Comparison of ENCODE assay signal across 8 cellular contexts in the genomic region with DNA sequence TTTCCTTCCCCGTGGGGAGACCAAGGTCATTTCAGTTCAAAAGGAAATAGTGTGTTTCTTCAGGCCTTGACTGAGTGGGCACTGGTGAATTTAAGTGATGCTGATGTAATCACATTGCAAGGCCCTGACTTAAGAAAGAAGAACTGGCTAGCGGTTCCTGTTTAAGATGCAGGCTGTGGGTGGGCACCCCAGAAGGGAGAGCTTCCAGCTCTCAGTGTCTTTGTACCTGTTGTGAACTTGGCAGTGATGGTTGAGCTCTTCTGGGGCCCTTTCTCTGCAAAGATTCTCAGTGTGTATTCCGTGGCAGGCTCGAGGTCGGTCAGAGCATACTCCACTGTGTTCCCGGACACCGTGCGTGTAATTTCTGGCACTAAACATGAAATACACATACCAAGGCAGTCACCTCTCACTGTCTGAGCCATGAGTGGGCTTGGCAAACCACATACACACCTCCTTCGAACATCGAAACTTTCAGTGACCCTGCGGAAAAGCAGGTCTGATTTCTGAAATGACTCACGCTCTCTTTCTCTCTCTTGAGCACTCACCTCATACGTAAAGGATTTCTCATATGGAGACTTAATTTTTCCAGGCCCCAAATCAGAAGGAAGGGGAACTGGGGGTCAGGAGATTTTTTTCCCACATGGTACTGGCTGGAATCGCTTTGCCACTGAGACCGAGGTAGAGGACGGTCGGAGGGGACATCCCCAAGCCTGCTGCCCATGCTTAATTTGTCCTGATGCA.
DNase-seq lines count a peak whose midpoint lies in the region; ATAC-seq, FAIRE-seq and TF ChIP-seq lines count a peak whose summit lies in the region.

No MANE protein-coding gene starts in this region.

- WGBS in small intestine, 3 donors = 66 to 78% (median 68%) methylated on average over 17 of the region's 17 CpGs

- TF ChIP-seq POLR2A in GM12892 (IDR thresholded peaks at IDR 0.05; ENCODE audit: low read depth, low read length) = no peak

- no peak for TF ChIP-seq CTCF in astrocyte (IDR thresholded peaks at IDR 0.05; ENCODE audit: insufficient read depth, low read depth, low read length)

- H3K4me3 Mint-ChIP-seq in astrocyte (ENCODE audit: unreplicated experiment) = no peak overlapping the region

- peak; percentile 85 for ATAC-seq in GM21576 (IDR thresholded peaks at IDR 0.05; ENCODE audit: unreplicated experiment)

- H3K27me3 ChIP-seq in MG63 (no peaks in the 10 kb centered on the region), astrocyte (ENCODE audit: insufficient read depth, low read length) (no peaks in the 10 kb centered on the region), muscle layer of duodenum (ENCODE audit: low read depth, low read length) (no peaks in the 10 kb centered on the region), small intestine (ENCODE audit: control insufficient read depth in 2 of 2, insufficient read depth in 2 of 2, low read length in 2 of 2) (no peaks in the 10 kb centered on the region)

- H3K4me3 ChIP-seq in MG63 = no peak overlapping the region
- H3K4me3 ChIP-seq in astrocyte (ENCODE audit: insufficient read depth, low read depth, low read length) = no peak overlapping the region
- no peak overlapping the region for H3K4me3 ChIP-seq in muscle layer of duodenum (ENCODE audit: low read depth in 1 of 2, low read length in 2 of 2)
- H3K4me3 ChIP-seq in small intestine (ENCODE audit: low read depth in 1 of 2, low read length in 2 of 2) = no peak overlapping the region

- DNase-seq in GM12892 (ENCODE audit: insufficient read length) = peak; percentile 29
- peak; percentile 40 for DNase-seq in MG63
- peak; percentile 99 for DNase-seq in astrocyte (ENCODE audit: low read depth)
- DNase-seq in NCI-H1105 (lab: John Stamatoyannopoulos, UW) = no peak
- DNase-seq in NCI-H2107 treated with DMSO at 0.1 percent for 48 hours (lab: John Stamatoyannopoulos, UW; ENCODE audit: unreplicated experiment) = no peak
- DNase-seq in small intestine = no peak

- H3K9me3 ChIP-seq in MG63 = no peaks in the 10 kb centered on the region
- H3K9me3 ChIP-seq in astrocyte (ENCODE audit: insufficient read depth, low read depth, low read length) = no peaks in the 10 kb centered on the region
- H3K9me3 ChIP-seq in muscle layer of duodenum (ENCODE audit: control insufficient read depth in 1 of 2, low read length in 2 of 2) = no peaks in the 10 kb centered on the region
- no peaks in the 10 kb centered on the region for H3K9me3 ChIP-seq in small intestine (ENCODE audit: control insufficient read depth, low read depth)

- no peaks in the 10 kb centered on the region for H3K9me3 Mint-ChIP-seq in astrocyte (ENCODE audit: unreplicated experiment)

- FAIRE-seq in GM12892 (lab: Jason Lieb, UNC) = peak; percentile 94
- FAIRE-seq in astrocyte (lab: Jason Lieb, UNC) = peak; percentile 34
- no peak for FAIRE-seq in small intestine (lab: Jason Lieb, UNC)

- no peaks in the 10 kb centered on the region for H3K36me3 ChIP-seq in MG63
- H3K36me3 ChIP-seq in astrocyte (ENCODE audit: insufficient read depth, low read length) = peaks cover 65% of the 10 kb centered on the region
- peaks cover 19 to 21% of the 10 kb centered on the region in 2 donors for H3K36me3 ChIP-seq in muscle layer of duodenum (ENCODE audit: control insufficient read depth in 1 of 2, insufficient read depth in 2 of 2, low read length in 2 of 2)
- no peaks in the 10 kb centered on the region for H3K36me3 ChIP-seq in small intestine (ENCODE audit: control insufficient read depth in 2 of 2, insufficient read depth in 2 of 2, low read length in 2 of 2)

- H3K27me3 Mint-ChIP-seq in astrocyte (ENCODE audit: low read depth, unreplicated experiment) = no peaks in the 10 kb centered on the region

- peak overlapping the region; percentile 62 for H3K4me2 ChIP-seq in astrocyte (ENCODE audit: low read length)

- H3K4me1 ChIP-seq in astrocyte (ENCODE audit: insufficient read depth, low read length) (peaks cover 24% of the 10 kb centered on the region), muscle layer of duodenum (ENCODE audit: control insufficient read depth in 1 of 2, insufficient read depth in 2 of 2, low read length in 2 of 2) (peaks cover 19 to 47% of the 10 kb centered on the region in 2 donors), small intestine (ENCODE audit: control insufficient read depth in 2 of 2, insufficient read depth in 1 of 2, low read depth in 1 of 2, low read length in 1 of 2) (peaks cover 0 to 2% of the 10 kb centered on the region in 2 donors)

- no peaks in the 10 kb centered on the region for H3K79me2 ChIP-seq in astrocyte (ENCODE audit: insufficient read depth, low read length)

- H3K4me1 Mint-ChIP-seq in astrocyte (ENCODE audit: low read depth, unreplicated experiment) = peaks cover 49% of the 10 kb centered on the region

- H4K20me1 ChIP-seq in astrocyte (ENCODE audit: insufficient read depth, low read length) = no peaks in the 10 kb centered on the region

- H3K27ac ChIP-seq in astrocyte (ENCODE audit: low read depth, low read length) (peak overlapping the region; percentile 94), muscle layer of duodenum (ENCODE audit: low read length) (peak overlapping the region; percentile 82), small intestine (ENCODE audit: low read depth in 1 of 2, low read length in 1 of 2) (peak overlapping the region in 1 of 2 donors; percentile 20)

- peak overlapping the region; percentile 71 for H3K9ac ChIP-seq in astrocyte (ENCODE audit: low read length)

- H3K36me3 Mint-ChIP-seq in astrocyte (ENCODE audit: low read depth, unreplicated experiment) = peaks cover 51% of the 10 kb centered on the region

- peak overlapping the region; percentile 18 for H2AFZ ChIP-seq in astrocyte (ENCODE audit: low read depth, low read length)

- H3K27ac Mint-ChIP-seq in astrocyte (ENCODE audit: unreplicated experiment) = peak overlapping the region; percentile 96

Comparison
In these comparisons a context has a peak if more than half of its experiments do, and no peak if none do; other contexts are left out.
1. DNase-seq: peak in GM12892 (single experiment), MG63 (single experiment) and astrocyte (single experiment); none in NCI-H1105 (single experiment), NCI-H2107 treated with DMSO at 0.1 percent for 48 hours (single experiment) and small intestine (single experiment).